ENCODE assay signal across 14 cellular contexts in the genomic region with DNA sequence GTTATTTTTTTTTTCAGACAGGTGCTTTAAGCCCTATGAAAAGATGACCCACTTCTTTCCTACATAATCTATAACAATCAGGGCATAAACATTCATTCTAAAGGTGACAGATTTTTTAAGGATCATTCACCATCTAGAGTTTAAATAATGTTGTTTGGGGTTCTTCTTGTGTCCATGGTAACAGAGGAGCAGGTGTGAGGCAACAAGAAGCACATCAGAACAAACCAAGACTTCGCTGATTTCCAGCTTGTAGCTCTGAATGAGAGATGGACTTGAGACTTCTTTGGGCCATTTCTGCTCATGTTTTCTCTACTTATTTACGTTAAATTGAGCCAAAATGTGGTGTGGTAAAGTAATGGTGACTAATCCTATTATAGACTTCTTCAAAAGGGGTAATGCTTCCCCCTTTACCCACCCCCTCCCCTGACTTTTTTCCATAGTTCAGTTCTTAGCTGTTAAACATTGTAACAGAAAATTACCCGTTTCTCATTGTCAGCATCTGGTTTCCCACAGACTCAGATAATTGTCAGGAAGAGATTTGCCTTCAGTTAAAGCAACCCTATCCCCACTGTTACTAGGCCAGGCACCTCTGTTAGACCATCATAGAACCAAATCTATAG.
A peak's percentile ranks its signal among the peaks of the same experiment; 100 is the strongest.
DNase-seq lines count a peak whose midpoint lies in the region; ATAC-seq and TF ChIP-seq lines count a peak whose summit lies in the region.
"Had no signal": no experiment of that assay in that cellular context is flagged by ENCODE, and none has a peak within 500 bp of the region (broad histone marks: within the 10 kb centered on the region; RNA-seq: fewer than 3 reads in every experiment).

No MANE protein-coding gene starts in this region.

- H3K36me3 ChIP-seq in OCI-LY7 (ENCODE audit: insufficient read depth, low read length), result peaks cover 19% of the 10 kb centered on the region

- TF ChIP-seq CTCF in OCI-LY7 (conservative IDR thresholded peaks at IDR 0.05; ENCODE audit: low read length), result no peak
- no peak for TF ChIP-seq CTCF in fibroblast of mammary gland (conservative IDR thresholded peaks at IDR 0.05; ENCODE audit: control insufficient read depth, insufficient read depth, low read depth, low read length)

- no peaks in the 10 kb centered on the region for H3K9me2 ChIP-seq in OCI-LY7 (ENCODE audit: insufficient read depth, low read length)

- BruUV-seq in OCI-LY7 (replicated peaks; lab: Mats Ljungman, UMichigan), result no TSS peak

- no peak overlapping the region for H3K4me3 Mint-ChIP-seq in activated CD4-positive, alpha-beta T cell treated with anti-CD3 and anti-CD28 coated beads for 36 hours
- H3K4me3 Mint-ChIP-seq: activated B cell treated with CpG ODN at 0.5 μM for 24 hours; activated naive CD8-positive, alpha-beta T cell had no signal

- intact Hi-C loops in OCI-LY7 (cut with micrococcal nuclease; ENCODE audit: unreplicated experiment), result loop anchor here (2.0 to 5.0 kb wide), 3 partner anchors 64 to 151 kb away; a partner anchor contains a TSS
- intact Hi-C loops in activated CD4-positive, alpha-beta T cell treated with anti-CD3 and anti-CD28 coated beads for 36 hours (cut with DNase I, micrococcal nuclease), result no loop called here

- POLR2A ChIA-PET in OCI-LY7 (lab: Charles Lee), result interaction anchor here (1.0 to 4.1 kb wide), 11 partner anchors 8 to 663 kb away, joined by 3 to 22 read pairs (median 6); no protein-coding TSS in a partner anchor
- POLR2A ChIA-PET in activated CD4-positive, alpha-beta T cell treated with anti-CD3 and anti-CD28 coated beads for 36 hours (lab: Charles Lee), result no interaction called here
- POLR2A ChIA-PET in HEK293T (lab: Yijun Ruan, JAX), result no interaction called here

- peak overlapping the region; percentile 89 for H3K27ac ChIP-seq in OCI-LY7 (ENCODE audit: low read depth, low read length, poor library complexity, severe bottlenecking)
- H3K27ac ChIP-seq: C4-2B had no signal

- H3K27me3 Mint-ChIP-seq in activated CD4-positive, alpha-beta T cell treated with anti-CD3 and anti-CD28 coated beads for 36 hours, result no peaks in the 10 kb centered on the region
- H3K27me3 Mint-ChIP-seq: activated B cell treated with CpG ODN at 0.5 μM for 24 hours; activated naive CD8-positive, alpha-beta T cell had no signal

- CTCF ChIA-PET in OCI-LY7 (lab: Charles Lee; ENCODE audit: unreplicated experiment) (interaction anchor here (0.6 to 1.2 kb wide), 3 partner anchors 22 to 153 kb away, joined by 3 to 4 read pairs (median 3); no protein-coding TSS in a partner anchor), HEK293T (lab: Yijun Ruan, JAX) (no interaction called here)
- CTCF ChIA-PET in activated CD4-positive, alpha-beta T cell treated with anti-CD3 and anti-CD28 coated beads for 36 hours (lab: Charles Lee), result interaction anchor here (1.0 kb wide), 1 partner anchor 151 kb away, joined by 6 read pairs; no protein-coding TSS in a partner anchor

- H3K4me3 ChIP-seq in Jurkat, Clone E6-1 (ENCODE audit: low read length), result no peak overlapping the region
- H3K4me3 ChIP-seq in OCI-LY7 (ENCODE audit: low read depth, low read length, poor library complexity, severe bottlenecking) (peak overlapping the region; percentile 35), fibroblast of mammary gland (ENCODE audit: control insufficient read depth, low read depth, low read length) (no peak overlapping the region)

- DNase-seq in COR-L47 (lab: John Stamatoyannopoulos, UW) (peak; percentile 35), OCI-LY7 (ENCODE audit: low spot score) (peak; percentile 68), fibroblast of mammary gland (ENCODE audit: low read depth) (peak; percentile 60), HEK293T (ENCODE audit: extremely low spot score) (no peak)
- DNase-seq in Jurkat, Clone E6-1 (ENCODE audit: low read depth, low spot score), result peak; percentile 31
- DNase-seq in activated CD4-positive, alpha-beta T cell treated with anti-CD3 and anti-CD28 coated beads for 36 hours, result no peak
- DNase-seq: activated B cell treated with CpG ODN at 0.5 μM for 24 hours, NCI-H1048, nucleus accumbens, substantia nigra had no signal

- H3K9me3 Mint-ChIP-seq in activated CD4-positive, alpha-beta T cell treated with anti-CD3 and anti-CD28 coated beads for 36 hours (ENCODE audit: low read depth), result no peaks in the 10 kb centered on the region
- H3K9me3 Mint-ChIP-seq: activated B cell treated with CpG ODN at 0.5 μM for 24 hours had no signal

- no peaks in the 10 kb centered on the region for H4K20me1 ChIP-seq in OCI-LY7 (ENCODE audit: insufficient read depth, low read length)

- peaks cover 12% of the 10 kb centered on the region for H3K36me3 Mint-ChIP-seq in activated CD4-positive, alpha-beta T cell treated with anti-CD3 and anti-CD28 coated beads for 36 hours (ENCODE audit: low read depth)

- H3K4me1 Mint-ChIP-seq in activated CD4-positive, alpha-beta T cell treated with anti-CD3 and anti-CD28 coated beads for 36 hours, result peaks cover 35% of the 10 kb centered on the region

- ATAC-seq in HG03045 (IDR thresholded peaks at IDR 0.05; ENCODE audit: unreplicated experiment) (no peak), HG02642 (IDR thresholded peaks at IDR 0.05; ENCODE audit: poor library complexity, unreplicated experiment) (no peak)
- ATAC-seq in activated CD4-positive, alpha-beta T cell treated with anti-CD3 and anti-CD28 coated beads for 36 hours, result no peak

- peak overlapping the region; percentile 61 for H3K4me2 ChIP-seq in OCI-LY7 (ENCODE audit: low read length)

- no peaks in the 10 kb centered on the region for H3K9me3 ChIP-seq in OCI-LY7 (ENCODE audit: low read length)

- H3K27ac Mint-ChIP-seq in activated CD4-positive, alpha-beta T cell treated with anti-CD3 and anti-CD28 coated beads for 36 hours, result no peak overlapping the region
- H3K27ac Mint-ChIP-seq: activated B cell treated with CpG ODN at 0.5 μM for 24 hours; activated naive CD8-positive, alpha-beta T cell had no signal

- H2AFZ ChIP-seq in OCI-LY7 (ENCODE audit: low read length), result peak overlapping the region; percentile 66; the same call in 1 of the 2 replicates

- H3K79me2 ChIP-seq in OCI-LY7 (ENCODE audit: insufficient read depth, low read depth, low read length), result peaks cover 38% of the 10 kb centered on the region; the same call in 1 of the 2 replicates

- H3K4me1 ChIP-seq in OCI-LY7 (ENCODE audit: insufficient read depth, low read length, poor library complexity, severe bottlenecking), result peaks cover 86% of the 10 kb centered on the region

TF ChIP-seq in HEK293T, 16 proteins besides CTCF, POLR2A, EP300 and RAD21:
- TF ChIP-seq ZNF384 (IDR thresholded peaks at IDR 0.05), result no peak
- TF ChIP-seq ELF4 (IDR thresholded peaks at IDR 0.05), result no peak
- TF ChIP-seq FOXM1 (IDR thresholded peaks at IDR 0.05; ENCODE audit: borderline replicate concordance), result no peak
- TF ChIP-seq LEF1 (IDR thresholded peaks at IDR 0.05; ENCODE audit: borderline replicate concordance), result no peak
- no peak for TF ChIP-seq HDGF (IDR thresholded peaks at IDR 0.05; ENCODE audit: borderline replicate concordance)
- TF ChIP-seq, protein P1, sequence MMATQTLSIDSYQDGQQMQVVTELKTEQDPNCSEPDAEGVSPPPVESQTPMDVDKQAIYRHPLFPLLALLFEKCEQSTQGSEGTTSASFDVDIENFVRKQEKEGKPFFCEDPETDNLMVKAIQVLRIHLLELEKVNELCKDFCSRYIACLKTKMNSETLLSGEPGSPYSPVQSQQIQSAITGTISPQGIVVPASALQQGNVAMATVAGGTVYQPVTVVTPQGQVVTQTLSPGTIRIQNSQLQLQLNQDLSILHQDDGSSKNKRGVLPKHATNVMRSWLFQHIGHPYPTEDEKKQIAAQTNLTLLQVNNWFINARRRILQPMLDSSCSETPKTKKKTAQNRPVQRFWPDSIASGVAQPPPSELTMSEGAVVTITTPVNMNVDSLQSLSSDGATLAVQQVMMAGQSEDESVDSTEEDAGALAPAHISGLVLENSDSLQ (IDR thresholded peaks at IDR 0.05), result no peak

Comparison
In these comparisons a context has a peak if more than half of its experiments do, and no peak if none do; other contexts are left out.
1. DNase-seq: peak in COR-L47 (single experiment), Jurkat, Clone E6-1 (single experiment), OCI-LY7 (single experiment) and fibroblast of mammary gland (single experiment); none in activated CD4-positive, alpha-beta T cell treated with anti-CD3 and anti-CD28 coated beads for 36 hours (single experiment) and HEK293T (single experiment).